18 cellular contexts compared by ENCODE assay signal in the genomic region with DNA sequence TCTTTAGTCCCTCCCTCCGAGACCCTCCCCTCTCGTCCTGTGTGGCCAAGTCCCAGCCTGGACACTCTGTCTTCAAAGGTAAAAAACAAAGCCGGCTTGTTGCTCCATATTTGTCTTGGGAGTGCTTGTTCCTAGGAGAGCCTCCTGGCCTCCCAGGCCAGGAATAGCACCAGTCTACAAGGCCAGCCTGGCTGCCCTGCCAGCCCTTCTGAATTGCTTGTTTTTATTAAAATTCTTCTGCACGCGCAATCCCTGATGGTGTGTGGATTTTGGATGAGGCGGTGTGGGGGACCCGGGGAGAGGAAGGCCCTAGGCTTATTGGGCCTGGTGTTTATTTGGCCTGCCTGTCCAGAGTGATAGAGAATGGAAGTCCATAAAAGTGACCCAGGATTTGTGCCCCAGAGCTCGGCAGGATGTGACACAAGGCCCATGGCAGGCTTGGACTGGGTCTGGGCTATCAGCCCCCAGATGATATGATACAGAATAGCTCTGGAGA.
A peak's percentile ranks its signal among the peaks of the same experiment; 100 is the strongest.
DNase-seq lines count a peak whose midpoint lies in the region; ATAC-seq and TF ChIP-seq lines count a peak whose summit lies in the region.
"Had no signal": no experiment of that assay in that cellular context is flagged by ENCODE, and none has a peak within 500 bp of the region (broad histone marks: within the 10 kb centered on the region; RNA-seq: fewer than 3 reads in every experiment).

No MANE protein-coding gene starts in this region.

- H3K9me3 ChIP-seq in right atrium auricular region = peaks cover 0 to 1% of the 10 kb centered on the region in 2 donors
- H3K9me3 ChIP-seq: SJSA1 had no signal

- H3K27ac ChIP-seq in coronary artery (peak overlapping the region; percentile 77 to 88), right atrium auricular region (peak overlapping the region in 1 of 2 donors; percentile 56)
- H3K27ac ChIP-seq: BLaER1 treated with 17β-estradiol and CSF1 and Interleukin-3, amounts not matched to agents 10 nM and 100 nM; RWPE1; SJSA1 had no signal

- peaks cover 0 to 22% of the 10 kb centered on the region in 2 donors for H3K4me1 ChIP-seq in right atrium auricular region
- H3K4me1 ChIP-seq: BLaER1 treated with 17β-estradiol and CSF1 and Interleukin-3, amounts not matched to agents 10 nM and 100 nM had no signal

- no peak for TF ChIP-seq CTCF in coronary artery (IDR thresholded peaks at IDR 0.05)
- no peak for TF ChIP-seq CTCF in right atrium auricular region (IDR thresholded peaks at IDR 0.05)

- H3K4me3 ChIP-seq in coronary artery (peak overlapping the region; percentile 1), right atrium auricular region (no peak overlapping the region)
- H3K4me3 ChIP-seq: BLaER1 treated with 17β-estradiol and CSF1 and Interleukin-3, amounts not matched to agents 10 nM and 100 nM; GM23338; SJSA1 had no signal

- H3K27me3 ChIP-seq in right atrium auricular region = no peaks in the 10 kb centered on the region
- H3K27me3 ChIP-seq: BLaER1 treated with 17β-estradiol and CSF1 and Interleukin-3, amounts not matched to agents 10 nM and 100 nM had no signal

- intact Hi-C loops in sciatic nerve (cut with DNase I) = no loop called here

- peak; percentile 74 for ATAC-seq in sciatic nerve

- H3K36me3 ChIP-seq in right atrium auricular region = no peaks in the 10 kb centered on the region
- H3K36me3 ChIP-seq: BLaER1 treated with 17β-estradiol and CSF1 and Interleukin-3, amounts not matched to agents 10 nM and 100 nM; SJSA1 had no signal

- DNase-seq in EH (ENCODE audit: low read depth) = peak; percentile 41
- peak; percentile 85 for DNase-seq in coronary artery (ENCODE audit: low spot score)
- DNase-seq in right atrium auricular region (ENCODE audit: low spot score) = peak; percentile 66
- DNase-seq in sciatic nerve (ENCODE audit: low spot score) = no peak
- DNase-seq in NCI-H510A treated with DMSO at 0.1 percent for 48 hours (lab: John Stamatoyannopoulos, UW) = no peak
- DNase-seq in NCI-H2171 treated with DMSO at 0.1 percent for 48 hours (lab: John Stamatoyannopoulos, UW) = no peak
- no peak for DNase-seq in H4 (ENCODE audit: low spot score)
- no peak for DNase-seq in NCI-H1048 (lab: John Stamatoyannopoulos, UW)
- DNase-seq: CD8-positive, alpha-beta memory T cell; DMS79 treated with DMSO at 0.1 percent for 48 hours; Kasumi-1; NCI-H187 treated with DMSO at 0.1 percent for 48 hours; NCI-H774; PC-3 had no signal

Comparison
In these comparisons a context has a peak if more than half of its experiments do, and no peak if none do; other contexts are left out.
1. DNase-seq: peak in EH (single experiment), coronary artery (single experiment) and right atrium auricular region (single experiment); none in sciatic nerve (single experiment), NCI-H510A treated with DMSO at 0.1 percent for 48 hours (single experiment), NCI-H2171 treated with DMSO at 0.1 percent for 48 hours (single experiment), H4 (single experiment) and NCI-H1048 (single experiment).